ENCODE assay signal across 8 cellular contexts in genomic region chrX:107565916-107566602, GRCh38.
DNase-seq lines count a peak whose midpoint lies in the region; ATAC-seq and TF ChIP-seq lines count a peak whose summit lies in the region.

No MANE protein-coding gene starts in this region.

- H3K27me3 ChIP-seq in neuron (ENCODE audit: insufficient read depth, low read length) (no peaks in the 10 kb centered on the region), transverse colon (no peaks in the 10 kb centered on the region)

- TF ChIP-seq POLR2A in transverse colon (IDR thresholded peaks at IDR 0.05), result no peak

- no peaks in the 10 kb centered on the region for H3K4me1 Mint-ChIP-seq in activated CD4-positive, alpha-beta memory T cell treated with anti-CD3 and anti-CD28 coated beads for 36 hours (ENCODE audit: low read depth)

- H3K36me3 Mint-ChIP-seq in activated CD4-positive, alpha-beta memory T cell treated with anti-CD3 and anti-CD28 coated beads for 36 hours, result no peaks in the 10 kb centered on the region

- no peak for TF ChIP-seq EP300 in transverse colon (IDR thresholded peaks at IDR 0.05; ENCODE audit: low read depth)

- CTCF ChIA-PET in activated CD4-positive, alpha-beta memory T cell treated with anti-CD3 and anti-CD28 coated beads for 36 hours (lab: Charles Lee), result interaction anchor here (1.4 kb wide), 1 partner anchor 28 kb away, joined by 3 read pairs; no protein-coding TSS in a partner anchor

- H3K9me3 ChIP-seq in neuron (ENCODE audit: low read length) (no peaks in the 10 kb centered on the region), transverse colon (no peaks in the 10 kb centered on the region)

- TF ChIP-seq CTCF in cardiac fibroblast (IDR thresholded peaks at IDR 0.05; ENCODE audit: low read depth, low read length) (no peak), transverse colon (IDR thresholded peaks at IDR 0.05) (no peak)

- peaks cover 2% of the 10 kb centered on the region for H3K27me3 Mint-ChIP-seq in activated CD4-positive, alpha-beta memory T cell treated with anti-CD3 and anti-CD28 coated beads for 36 hours

- intact Hi-C loops in activated CD4-positive, alpha-beta memory T cell treated with anti-CD3 and anti-CD28 coated beads for 36 hours (cut with micrococcal nuclease), result no loop called here
- intact Hi-C loops in transverse colon (cut with DNase I; ENCODE audit: low total_unique reads), result no loop called here

- H3K4me1 ChIP-seq in neuron (ENCODE audit: insufficient read depth, low read length) (peaks cover 5% of the 10 kb centered on the region), transverse colon (no peaks in the 10 kb centered on the region)

- H3K27ac Mint-ChIP-seq in activated CD4-positive, alpha-beta memory T cell treated with anti-CD3 and anti-CD28 coated beads for 36 hours, result no peak overlapping the region

- POLR2A ChIA-PET in activated CD4-positive, alpha-beta memory T cell treated with anti-CD3 and anti-CD28 coated beads for 36 hours (lab: Charles Lee), result no interaction called here

- no peak overlapping the region for H3K4me3 Mint-ChIP-seq in activated CD4-positive, alpha-beta memory T cell treated with anti-CD3 and anti-CD28 coated beads for 36 hours

- H3K9me3 Mint-ChIP-seq in activated CD4-positive, alpha-beta memory T cell treated with anti-CD3 and anti-CD28 coated beads for 36 hours, result no peaks in the 10 kb centered on the region

- peak overlapping the region; percentile 48 for H2AFZ ChIP-seq in neuron (ENCODE audit: low read depth, low read length)

- DNase-seq in NCI-H146 treated with DMSO at 0.1 percent for 48 hours (lab: John Stamatoyannopoulos, UW; ENCODE audit: unreplicated experiment) (peak; percentile 18), cardiac fibroblast (ENCODE audit: low read depth in 2 of 2) (peak; percentile 35 to 36), transverse colon (no peak)
- DNase-seq in activated CD4-positive, alpha-beta memory T cell treated with anti-CD3 and anti-CD28 coated beads for 36 hours, result no peak
- no peak for DNase-seq in activated CD4-positive, alpha-beta T cell treated with anti-CD3 and anti-CD28 coated beads for 1 hour

- in situ Hi-C loops in transverse colon (cut with MboI; ENCODE audit: low pct_ligation_motif_present in 1 of 4, low pct_unique_long_range_greater_than_20kb in 1 of 4, low sequenced_read_pairs in 3 of 4), result no loop called here

- H3K27ac ChIP-seq in transverse colon, result no peak overlapping the region

- no peak overlapping the region for H3K4me3 ChIP-seq in cardiac fibroblast (replicated peaks in 1 of 2; ENCODE audit: low read depth in 2 of 2, low read length in 2 of 2)
- no peak overlapping the region for H3K4me3 ChIP-seq in neuron (ENCODE audit: low read length)
- no peak overlapping the region for H3K4me3 ChIP-seq in transverse colon

- WGBS in transverse colon (ENCODE audit: low coverage in 1 of 2), 2 donors, result 69% methylated on average over 8 of the region's 8 CpGs; no CpG with 5 or more reads in 1 of the 2 donors

- ATAC-seq in GM18870 (IDR thresholded peaks at IDR 0.05; ENCODE audit: unreplicated experiment) (peak; percentile 53), GM19452 (IDR thresholded peaks at IDR 0.05; ENCODE audit: unreplicated experiment) (no peak)

- no peaks in the 10 kb centered on the region for H3K36me3 ChIP-seq in neuron (ENCODE audit: insufficient read depth, low read length)
- no peaks in the 10 kb centered on the region for H3K36me3 ChIP-seq in transverse colon

Comparison
In these comparisons a context has a peak if more than half of its experiments do, and no peak if none do; other contexts are left out.
1. DNase-seq: peak in NCI-H146 treated with DMSO at 0.1 percent for 48 hours (single experiment) and cardiac fibroblast (2 of 2); none in activated CD4-positive, alpha-beta memory T cell treated with anti-CD3 and anti-CD28 coated beads for 36 hours (single experiment), transverse colon (single experiment) and activated CD4-positive, alpha-beta T cell treated with anti-CD3 and anti-CD28 coated beads for 1 hour (single experiment).